ENCODE assay signal across 11 cellular contexts in the genomic region with DNA sequence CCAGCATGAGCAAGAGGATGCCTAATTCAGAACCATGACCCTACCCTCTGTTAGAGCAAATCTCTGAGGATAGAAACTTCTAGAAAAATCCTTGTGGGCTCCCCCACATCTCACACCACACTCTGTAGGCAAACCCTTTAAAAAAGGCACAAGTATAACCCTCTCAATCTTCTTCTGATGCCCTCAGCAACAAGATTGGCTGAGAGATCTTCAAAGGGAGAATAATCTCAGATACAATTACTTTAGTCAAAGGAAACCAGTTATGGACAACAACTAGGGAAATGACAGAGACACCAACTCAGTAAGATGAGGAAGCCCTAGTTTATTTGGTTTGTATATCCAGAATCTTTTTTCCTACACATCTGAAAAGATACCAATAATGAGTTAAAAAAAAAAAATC. TPM values are rescaled to one million over a fixed set of nuclear protein-coding genes. Genes with fewer than 3 reads are reported as not detected.
A peak's percentile ranks its signal among the peaks of the same experiment; 100 is the strongest.
DNase-seq lines count a peak whose midpoint lies in the region; ATAC-seq and TF ChIP-seq lines count a peak whose summit lies in the region.
"Had no signal": no experiment of that assay in that cellular context is flagged by ENCODE, and none has a peak within 500 bp of the region (broad histone marks: within the 10 kb centered on the region; RNA-seq: fewer than 3 reads in every experiment).

No MANE protein-coding gene starts in this region.

- H3K9ac ChIP-seq in ES-I3 (ENCODE audit: low read depth, low read length): peak overlapping the region; percentile 28; the same call in 1 of the 2 replicates

- H3K27ac ChIP-seq in Panc1 (ENCODE audit: low read length): peak overlapping the region; percentile 97
- peak overlapping the region; percentile 97 for H3K27ac ChIP-seq in epithelial cell of prostate
- H3K27ac ChIP-seq in skin epidermis: peak overlapping the region in 20 of 21 experiments; percentile 49 to 86 (median 75)

- TSS peak; percentile 97 for BruUV-seq in Panc1 (replicated peaks; lab: Mats Ljungman, UMichigan)

- POLR2A ChIA-PET in Panc1 (lab: Charles Lee): no interaction called here

- ATAC-seq in Panc1 (no peak), GM18909 (IDR thresholded peaks at IDR 0.05; ENCODE audit: poor library complexity, unreplicated experiment) (no peak)

- H3K4me1 ChIP-seq in ES-I3 (ENCODE audit: insufficient read depth, low read length) (peaks cover 25% of the 10 kb centered on the region), Panc1 (ENCODE audit: control insufficient read depth, insufficient read depth, low read length) (peaks cover 22% of the 10 kb centered on the region)
- H3K4me1 ChIP-seq: colonic mucosa had no signal

- CTCF ChIA-PET in Panc1 (lab: Charles Lee): no interaction called here

- intact Hi-C loops in Panc1 (cut with micrococcal nuclease; ENCODE audit: unreplicated experiment): no loop called here

- no peaks in the 10 kb centered on the region for H3K27me3 ChIP-seq in Panc1 (ENCODE audit: control insufficient read depth, insufficient read depth, low read length)
- H3K27me3 ChIP-seq: colonic mucosa had no signal

- H3K9me3 ChIP-seq in ES-I3 (ENCODE audit: control insufficient read depth, insufficient read depth, low read length) (no peaks in the 10 kb centered on the region), Panc1 (ENCODE audit: control insufficient read depth, insufficient read depth, low read depth, low read length) (peaks cover 12% of the 10 kb centered on the region; the same call in 1 of the 2 replicates)
- H3K9me3 ChIP-seq: colonic mucosa had no signal

- H3K4me3 ChIP-seq in Panc1 (ENCODE audit: low read depth in 2 of 2, low read length in 2 of 2) (no peak overlapping the region), skin epidermis (no peak overlapping the region)
- H3K4me3 ChIP-seq: colonic mucosa had no signal

- DNase-seq in Panc1 (ENCODE audit: low read depth, low spot score) (no peak), epithelial cell of prostate (ENCODE audit: low read depth, low spot score) (no peak), GM19240 (ENCODE audit: insufficient read length, low spot score) (no peak), C1 segment of cervical spinal cord (lab: John Stamatoyannopoulos, UW) (no peak), NCI-H526 (lab: John Stamatoyannopoulos, UW) (no peak)
- DNase-seq: colonic mucosa; naive thymus-derived CD8-positive, alpha-beta T cell; NCI-H2029 had no signal

- H3K36me3 ChIP-seq in ES-I3 (ENCODE audit: insufficient read depth, low read length) (no peaks in the 10 kb centered on the region; the same call in 1 of the 2 replicates), Panc1 (ENCODE audit: control insufficient read depth, insufficient read depth, low read length) (no peaks in the 10 kb centered on the region)
- H3K36me3 ChIP-seq: colonic mucosa had no signal

- no peak for TF ChIP-seq CTCF in Panc1 (IDR thresholded peaks at IDR 0.05)

- in situ Hi-C loops in Panc1 (cut with HindIII; ENCODE audit: low pct_unique_long_range_greater_than_20kb, low sequenced_read_pairs): no loop called here

RNA-seq across cellular contexts. Expression of gene LIF, which starts 49.2 kb away (rescaled TPM):
- 34.4 TPM for total RNA-seq in Panc1 (2021; ENCODE audit: unreplicated experiment)
- 40.7 TPM for polyA plus RNA-seq in Panc1 (2012; ENCODE audit: insufficient read length)
- total RNA-seq: naive thymus-derived CD8-positive, alpha-beta T cell had no signal
- polyA plus RNA-seq: naive thymus-derived CD8-positive, alpha-beta T cell had no signal
